Comparison of ENCODE assay signal across 28 cellular contexts in genomic region chr5:71841107-71841506, GRCh38.
"Had no signal": no experiment of that assay in that cellular context is flagged by ENCODE, and none has a peak within 500 bp of the region (broad histone marks: within the 10 kb centered on the region; RNA-seq: fewer than 3 reads in every experiment).

No MANE protein-coding gene starts in this region.

- H3K9me3 ChIP-seq: colonic mucosa, esophagus muscularis mucosa, esophagus squamous epithelium, gastrocnemius medialis had no signal

- FAIRE-seq: colon, endometrium, endothelial cell of umbilical vein, frontal cortex had no signal

- H3K4me3 ChIP-seq: colonic mucosa, coronary artery, dorsolateral prefrontal cortex, esophagus muscularis mucosa, esophagus squamous epithelium, gastrocnemius medialis, gastroesophageal sphincter, heart left ventricle, heart right ventricle had no signal

- H3K36me3 ChIP-seq: colonic mucosa, esophagus muscularis mucosa, esophagus squamous epithelium, gastrocnemius medialis, gastroesophageal sphincter, heart left ventricle, heart right ventricle had no signal

- H3K4me3 Mint-ChIP-seq: dendritic cell treated with granulocyte-macrophage colony-stimulating factor and Interleukin-4, amounts not matched to agents 40 ng/mL and 50 ng/mL, for 4 days; effector memory CD8-positive, alpha-beta T cell; endodermal cell had no signal

- DNase-seq: colonic mucosa; cortex of kidney; dermis blood vessel endothelial cell; dorsolateral prefrontal cortex; effector CD4-positive, alpha-beta T cell; effector CD8-positive, alpha-beta T cell; effector memory CD4-positive, alpha-beta T cell; effector memory CD8-positive, alpha-beta T cell; endodermal cell; erythroblast; esophagus squamous epithelium; foreskin fibroblast; foreskin keratinocyte; foreskin melanocyte; gastrocnemius medialis; glutamatergic neuron; head of caudate nucleus; heart left ventricle; heart right ventricle had no signal

- H3K4me1 ChIP-seq: colonic mucosa, esophagus squamous epithelium, foreskin keratinocyte, gastrocnemius medialis, gastroesophageal sphincter had no signal

- H3K9me3 Mint-ChIP-seq: dendritic cell treated with granulocyte-macrophage colony-stimulating factor and Interleukin-4, amounts not matched to agents 40 ng/mL and 50 ng/mL, for 4 days; effector memory CD8-positive, alpha-beta T cell had no signal

- H3K27ac ChIP-seq: colonic mucosa, coronary artery, dorsolateral prefrontal cortex, epithelial cell of prostate, esophagus muscularis mucosa, esophagus squamous epithelium, foreskin keratinocyte, gastrocnemius medialis, gastroesophageal sphincter, heart left ventricle, heart right ventricle had no signal

- H3K27me3 ChIP-seq: colonic mucosa, dorsolateral prefrontal cortex, esophagus muscularis mucosa, foreskin keratinocyte, gastrocnemius medialis, gastroesophageal sphincter, heart left ventricle, heart right ventricle had no signal

- H3K27ac Mint-ChIP-seq: dendritic cell treated with granulocyte-macrophage colony-stimulating factor and Interleukin-4, amounts not matched to agents 40 ng/mL and 50 ng/mL, for 4 days; effector memory CD8-positive, alpha-beta T cell; endodermal cell had no signal
